ENCODE assay signal across 23 cellular contexts in the genomic region with DNA sequence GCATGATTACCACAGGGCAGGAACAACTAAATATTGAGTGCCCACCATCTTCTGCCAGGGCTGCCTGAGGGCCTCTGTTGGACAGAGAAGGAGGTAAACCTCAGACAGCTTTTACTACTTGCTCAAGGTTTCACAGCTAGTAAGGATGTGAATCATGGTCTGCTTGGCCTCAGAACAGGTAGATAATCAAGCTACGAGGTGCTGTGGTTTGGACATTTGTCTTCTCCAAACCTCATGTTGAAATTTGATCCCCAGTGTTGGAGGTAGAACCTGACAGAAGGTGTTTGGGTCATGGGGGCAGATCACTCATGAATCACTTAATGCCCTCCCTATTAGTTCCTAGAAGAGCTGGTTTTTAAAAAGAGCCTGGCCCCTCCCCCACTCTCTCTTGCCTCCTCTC.
"Had no signal": no experiment of that assay in that cellular context is flagged by ENCODE, and none has a peak within 500 bp of the region (broad histone marks: within the 10 kb centered on the region; RNA-seq: fewer than 3 reads in every experiment).

No MANE protein-coding gene starts in this region.

- H3K4me3 Mint-ChIP-seq: activated T-cell treated with anti-CD3 and anti-CD28 coated beads, Interleukin-2, amount 50 U/mL, for 24 hours; activated T-helper 17 cell treated with anti-CD3 and anti-CD28 coated beads, Interleukin-2, amount 50 U/mL, for 72 hours; central memory CD8-positive, alpha-beta T cell; natural killer cell treated with Interleukin-12 subunit alpha and Interleukin-12 subunit beta and Interleukin-15 and Interleukin-18, amount 100 ng/mL, for 72 hours; stimulated activated naive CD8-positive, alpha-beta T cell treated with anti-CD3 and anti-CD28 coated beads, Interleukin-15, Interleukin-2, amounts not matched to agents 100 ng/mL and 50 ng/mL, for 24 hours had no signal

- H3K36me3 ChIP-seq: ascending aorta, brain microvascular endothelial cell, neutrophil, ovary, thyroid gland had no signal

- H3K9me3 ChIP-seq: ascending aorta, neutrophil, ovary, psoas muscle, thyroid gland had no signal

- H3K27me3 ChIP-seq: ascending aorta, brain microvascular endothelial cell, neutrophil, ovary, thyroid gland had no signal

- H3K27me3 Mint-ChIP-seq: activated T-cell treated with anti-CD3 and anti-CD28 coated beads, Interleukin-2, amount 50 U/mL, for 24 hours; activated T-helper 17 cell treated with anti-CD3 and anti-CD28 coated beads, Interleukin-2, amount 50 U/mL, for 72 hours; central memory CD8-positive, alpha-beta T cell; natural killer cell treated with Interleukin-12 subunit alpha and Interleukin-12 subunit beta and Interleukin-15 and Interleukin-18, amount 100 ng/mL, for 72 hours; stimulated activated naive CD8-positive, alpha-beta T cell treated with anti-CD3 and anti-CD28 coated beads, Interleukin-15, Interleukin-2, amounts not matched to agents 100 ng/mL and 50 ng/mL, for 24 hours had no signal

- H3K4me1 Mint-ChIP-seq: activated T-helper 17 cell treated with anti-CD3 and anti-CD28 coated beads, Interleukin-2, amount 50 U/mL, for 72 hours; central memory CD8-positive, alpha-beta T cell had no signal

- H3K4me3 ChIP-seq: ascending aorta, ovary, psoas muscle, thyroid gland had no signal

- H3K9me3 Mint-ChIP-seq: activated T-cell treated with anti-CD3 and anti-CD28 coated beads, Interleukin-2, amount 50 U/mL, for 24 hours had no signal

- H3K36me3 Mint-ChIP-seq: activated naive CD4-positive, alpha-beta T cell treated with anti-CD3 and anti-CD28 coated beads, Interleukin-2, amount 50 U/mL, for 72 hours had no signal

- ATAC-seq: activated naive CD4-positive, alpha-beta T cell treated with anti-CD3 and anti-CD28 coated beads, Interleukin-2, amount 50 U/mL, for 72 hours; activated T-helper 17 cell treated with anti-CD3 and anti-CD28 coated beads, Interleukin-2, amount 50 U/mL, for 72 hours; left ventricle myocardium superior; natural killer cell treated with Interleukin-12 subunit alpha and Interleukin-12 subunit beta and Interleukin-15 and Interleukin-18, amount 100 ng/mL, for 72 hours; psoas muscle; right cardiac atrium had no signal

- H3K27ac ChIP-seq: ascending aorta, brain microvascular endothelial cell, neutrophil, ovary, psoas muscle, thyroid gland had no signal

- H3K4me1 ChIP-seq: ascending aorta, psoas muscle, thyroid gland had no signal

- DNase-seq: activated CD4-positive, alpha-beta T cell treated with anti-CD3 and anti-CD28 coated beads for 1 hour; activated CD4-positive, alpha-beta T cell treated with anti-CD3 and anti-CD28 coated beads, Interleukin-2, amount 50 U/mL, for 4 hours; activated CD8-positive, alpha-beta memory T cell treated with anti-CD3 and anti-CD28 coated beads for 24 hours; activated CD8-positive, alpha-beta memory T cell treated with anti-CD3 and anti-CD28 coated beads, Interleukin-2, amount 50 U/mL, for 4 hours; activated T-cell treated with anti-CD3 and anti-CD28 coated beads, Interleukin-2, amount 50 U/mL, for 24 hours; brain microvascular endothelial cell; effector memory CD4-positive, alpha-beta T cell; kidney glomerular epithelial cell; left ventricle myocardium superior; ovary; psoas muscle; right cardiac atrium; stimulated activated CD4-positive, alpha-beta T cell treated with anti-CD3 and anti-CD28 coated beads, Interleukin-4, amount 100 ng/mL, for 24 hours; substantia nigra; T-helper 9 cell; thyroid gland had no signal

- H3K27ac Mint-ChIP-seq: activated naive CD4-positive, alpha-beta T cell treated with anti-CD3 and anti-CD28 coated beads, Interleukin-2, amount 50 U/mL, for 72 hours; activated T-cell treated with anti-CD3 and anti-CD28 coated beads, Interleukin-2, amount 50 U/mL, for 24 hours; activated T-helper 17 cell treated with anti-CD3 and anti-CD28 coated beads, Interleukin-2, amount 50 U/mL, for 72 hours; natural killer cell treated with Interleukin-12 subunit alpha and Interleukin-12 subunit beta and Interleukin-15 and Interleukin-18, amount 100 ng/mL, for 72 hours; stimulated activated naive CD8-positive, alpha-beta T cell treated with anti-CD3 and anti-CD28 coated beads, Interleukin-15, Interleukin-2, amounts not matched to agents 100 ng/mL and 50 ng/mL, for 24 hours had no signal
